In genomic region chr7:101234636-101235035, GRCh38 we compare ENCODE assay signal across 31 cellular contexts. TPM values are rescaled to one million over a fixed set of nuclear protein-coding genes. Genes with fewer than 3 reads are reported as not detected.
DNase-seq lines count a peak whose midpoint lies in the region; ATAC-seq and TF ChIP-seq lines count a peak whose summit lies in the region.
"Had no signal": no experiment of that assay in that cellular context is flagged by ENCODE, and none has a peak within 500 bp of the region (broad histone marks: within the 10 kb centered on the region; RNA-seq: fewer than 3 reads in every experiment).

No MANE protein-coding gene starts in this region.

- H3K36me3 Mint-ChIP-seq in CD14-positive monocyte (peaks cover 31 to 53% of the 10 kb centered on the region in 2 donors), GM23338 (ENCODE audit: low read depth) (peaks cover 7% of the 10 kb centered on the region; the same call in 2 of the 3 replicates), nephron progenitor cell (ENCODE audit: low read depth) (no peaks in the 10 kb centered on the region)

- H2AFZ ChIP-seq in GM23338 (no peak overlapping the region), osteoblast (ENCODE audit: low read length) (no peak overlapping the region)
- H2AFZ ChIP-seq: PC-9 had no signal

- H3K27ac ChIP-seq in GM23338 (ENCODE audit: low read depth) (peak overlapping the region; percentile 59; the same call in 1 of the 2 replicates), WERI-Rb-1 (peak overlapping the region; percentile 36), osteoblast (ENCODE audit: low read depth, low read length) (no peak overlapping the region)
- H3K27ac ChIP-seq: body of pancreas, esophagus squamous epithelium, foreskin keratinocyte, heart left ventricle, PC-9, psoas muscle had no signal

- H4K20me1 ChIP-seq in GM23338 (replicated peaks; ENCODE audit: insufficient read depth) (no peaks in the 10 kb centered on the region; the same call in 1 of the 2 replicates), osteoblast (ENCODE audit: insufficient read depth, low read length) (peaks cover 7% of the 10 kb centered on the region)

- H3K4me3 Mint-ChIP-seq in CD14-positive monocyte, result no peak overlapping the region
- no peak overlapping the region for H3K4me3 Mint-ChIP-seq in GM23338
- H3K4me3 Mint-ChIP-seq in nephron progenitor cell, result no peak overlapping the region
- H3K4me3 Mint-ChIP-seq: activated CD4-positive, alpha-beta memory T cell treated with anti-CD3 and anti-CD28 coated beads, Interleukin-2, amount 10 ng/mL, durations not matched to agents 7 days and 5 days; activated T-helper 1 cell treated with anti-CD3 and anti-CD28 coated beads, Interleukin-12 subunit alpha, Interleukin-12 subunit beta, Interleukin-2, Interleukin-4 antibody, amounts not matched to agents 30 ng/mL and 10 ng/mL and 1 ng/mL, durations not matched to agents 14 hours and 24 hours and 36 hours; CD4-positive, CD25-positive, alpha-beta regulatory T cell; naive thymus-derived CD4-positive, alpha-beta T cell had no signal

- DNase-seq in CD14-positive monocyte (ENCODE audit: low spot score) (no peak), GM23338 (ENCODE audit: low spot score) (no peak), WERI-Rb-1 (peak; percentile 37), osteoblast (ENCODE audit: insufficient read length, low spot score, missing footprints) (peak; percentile 78), nephron progenitor cell (no peak)
- no peak for DNase-seq in activated naive CD4-positive, alpha-beta T cell treated with anti-CD3 and anti-CD28 coated beads, Interleukin-2, amount 50 U/mL, for 16 hours
- DNase-seq: activated CD4-positive, alpha-beta memory T cell treated with anti-CD3 and anti-CD28 coated beads, Interleukin-2, amount 10 ng/mL, durations not matched to agents 7 days and 5 days; activated CD4-positive, alpha-beta T cell treated with anti-CD3 and anti-CD28 coated beads for 1 hour; activated CD8-positive, alpha-beta memory T cell treated with anti-CD3 and anti-CD28 coated beads, Interleukin-2, amount 50 U/mL, for 48 hours; activated naive CD4-positive, alpha-beta T cell treated with Interleukin-2 at 50 U/mL for 16 hours; body of pancreas; CD4-positive, CD25-positive, alpha-beta regulatory T cell; esophagus squamous epithelium; foreskin keratinocyte; left ventricle myocardium superior; naive thymus-derived CD4-positive, alpha-beta T cell; NCI-H1694 treated with DMSO at 0.1 percent for 48 hours; PC-9; psoas muscle; Right ventricle myocardium superior; stimulated activated CD4-positive, alpha-beta T cell treated with anti-CD3 and anti-CD28 coated beads, Interleukin-4, amount 100 ng/mL, for 1 hour; trophoblast cell had no signal

- H3K27me3 Mint-ChIP-seq in CD14-positive monocyte (ENCODE audit: low read depth in 3 of 3), result peaks cover 14 to 31% (median 21%) of the 10 kb centered on the region in 3 donors
- peaks cover 18% of the 10 kb centered on the region for H3K27me3 Mint-ChIP-seq in GM23338 (ENCODE audit: insufficient read depth, low read depth, poor library complexity)
- peaks cover 11% of the 10 kb centered on the region for H3K27me3 Mint-ChIP-seq in nephron progenitor cell (ENCODE audit: low read depth, poor library complexity)
- H3K27me3 Mint-ChIP-seq: activated CD4-positive, alpha-beta memory T cell treated with anti-CD3 and anti-CD28 coated beads, Interleukin-2, amount 10 ng/mL, durations not matched to agents 7 days and 5 days; CD4-positive, CD25-positive, alpha-beta regulatory T cell; naive thymus-derived CD4-positive, alpha-beta T cell had no signal

- ATAC-seq in GM23338, result no peak
- ATAC-seq in HG03442 (IDR thresholded peaks at IDR 0.05; ENCODE audit: unreplicated experiment), result no peak
- ATAC-seq: body of pancreas; foreskin keratinocyte; heart left ventricle; left ventricle myocardium superior; naive thymus-derived CD4-positive, alpha-beta T cell; psoas muscle; sciatic nerve had no signal

- intact Hi-C loops in CD14-positive monocyte (cut with micrococcal nuclease), result no loop called here

- H3K79me2 ChIP-seq in GM23338 (replicated peaks; ENCODE audit: insufficient read depth), result no peaks in the 10 kb centered on the region
- no peaks in the 10 kb centered on the region for H3K79me2 ChIP-seq in osteoblast (ENCODE audit: insufficient read depth, low read length)

- H3K4me2 ChIP-seq in GM23338 (no peak overlapping the region), osteoblast (ENCODE audit: insufficient read depth, low read length) (no peak overlapping the region)
- H3K4me2 ChIP-seq: PC-9 had no signal

- no peaks in the 10 kb centered on the region for H3K9me3 ChIP-seq in WERI-Rb-1 (ENCODE audit: severe bottlenecking)
- H3K9me3 ChIP-seq in osteoblast (ENCODE audit: low read depth, low read length), result no peaks in the 10 kb centered on the region
- H3K9me3 ChIP-seq: body of pancreas, esophagus squamous epithelium, HAP-1, heart left ventricle, psoas muscle had no signal

- H3K4me1 Mint-ChIP-seq in CD14-positive monocyte (peaks cover 27% of the 10 kb centered on the region), GM23338 (peaks cover 36% of the 10 kb centered on the region), nephron progenitor cell (peaks cover 32% of the 10 kb centered on the region)

- H3F3A ChIP-seq in GM23338 (replicated peaks; ENCODE audit: low read depth), result peaks cover 33% of the 10 kb centered on the region

- no peak overlapping the region for H3K4me3 ChIP-seq in GM23338
- H3K4me3 ChIP-seq in WERI-Rb-1 (ENCODE audit: low read depth, low read length), result no peak overlapping the region
- no peak overlapping the region for H3K4me3 ChIP-seq in osteoblast (ENCODE audit: insufficient read depth, low read length)
- H3K4me3 ChIP-seq: body of pancreas, esophagus squamous epithelium, GM12878, HAP-1, heart left ventricle, PC-9, psoas muscle had no signal

- no peaks in the 10 kb centered on the region for H3K27me3 ChIP-seq in GM23338 (ENCODE audit: insufficient read depth)
- no peaks in the 10 kb centered on the region for H3K27me3 ChIP-seq in WERI-Rb-1 (ENCODE audit: insufficient read depth, low read depth, severe bottlenecking)
- no peaks in the 10 kb centered on the region for H3K27me3 ChIP-seq in osteoblast (ENCODE audit: insufficient read depth, low read length)
- H3K27me3 ChIP-seq: body of pancreas, esophagus squamous epithelium, foreskin keratinocyte, heart left ventricle had no signal

- H3K36me3 ChIP-seq in GM23338 (ENCODE audit: insufficient read depth) (no peaks in the 10 kb centered on the region), WERI-Rb-1 (peaks cover 35% of the 10 kb centered on the region), osteoblast (ENCODE audit: insufficient read depth, low read length) (peaks cover 8% of the 10 kb centered on the region)

- peaks cover 0 to 2% (median 0%) of the 10 kb centered on the region in 7 donors for H3K9me3 Mint-ChIP-seq in CD14-positive monocyte
- no peaks in the 10 kb centered on the region for H3K9me3 Mint-ChIP-seq in GM23338
- no peaks in the 10 kb centered on the region for H3K9me3 Mint-ChIP-seq in nephron progenitor cell
- H3K9me3 Mint-ChIP-seq: activated CD4-positive, alpha-beta memory T cell treated with anti-CD3 and anti-CD28 coated beads, Interleukin-2, amount 10 ng/mL, durations not matched to agents 7 days and 5 days; activated T-helper 1 cell treated with anti-CD3 and anti-CD28 coated beads, Interleukin-12 subunit alpha, Interleukin-12 subunit beta, Interleukin-2, Interleukin-4 antibody, amounts not matched to agents 30 ng/mL and 10 ng/mL and 1 ng/mL, durations not matched to agents 14 hours and 24 hours and 36 hours; CD4-positive, CD25-positive, alpha-beta regulatory T cell; naive thymus-derived CD4-positive, alpha-beta T cell had no signal

- TF ChIP-seq CTCF in CD14-positive monocyte (IDR thresholded peaks at IDR 0.05) (no peak), GM23338 (conservative IDR thresholded peaks at IDR 0.05; ENCODE audit: low read depth in 2 of 2) (no peak), WERI-Rb-1 (IDR thresholded peaks at IDR 0.05; ENCODE audit: low read depth, low read length) (no peak), osteoblast (IDR thresholded peaks at IDR 0.05; ENCODE audit: extremely low read depth, low read depth, low read length) (no peak), nephron progenitor cell (IDR thresholded peaks at IDR 0.05) (no peak)

- peaks cover 47% of the 10 kb centered on the region for H3K4me1 ChIP-seq in GM23338 (ENCODE audit: insufficient read depth)
- no peaks in the 10 kb centered on the region for H3K4me1 ChIP-seq in osteoblast (ENCODE audit: insufficient read depth, low read length)
- H3K4me1 ChIP-seq: foreskin keratinocyte, HAP-1 had no signal

- peak overlapping the region in 4 of 7 donors; percentile 27 to 60 (median 50) for H3K27ac Mint-ChIP-seq in CD14-positive monocyte
- no peak overlapping the region; the same call in 1 of the 2 replicates for H3K27ac Mint-ChIP-seq in GM23338
- no peak overlapping the region for H3K27ac Mint-ChIP-seq in nephron progenitor cell
- H3K27ac Mint-ChIP-seq: activated CD4-positive, alpha-beta memory T cell treated with anti-CD3 and anti-CD28 coated beads, Interleukin-2, amount 10 ng/mL, durations not matched to agents 7 days and 5 days; activated T-helper 1 cell treated with anti-CD3 and anti-CD28 coated beads, Interleukin-12 subunit alpha, Interleukin-12 subunit beta, Interleukin-2, Interleukin-4 antibody, amounts not matched to agents 30 ng/mL and 10 ng/mL and 1 ng/mL, durations not matched to agents 14 hours and 24 hours and 36 hours; naive thymus-derived CD4-positive, alpha-beta T cell had no signal

- H3K9me2 ChIP-seq in GM23338 (ENCODE audit: insufficient read depth), result no peaks in the 10 kb centered on the region

TF ChIP-seq in GM23338, 12 proteins besides CTCF, POLR2A, EP300 and RAD21 (continues in another document):
- TF ChIP-seq EZH2phosphoT487 (IDR thresholded peaks at IDR 0.05; ENCODE audit: unreplicated experiment), result no peak

RNA-seq across cellular contexts. Expression of gene CLDN15, which starts 3.0 kb away (rescaled TPM):
- polyA plus RNA-seq in CD14-positive monocyte, result not detected
- total RNA-seq in GM23338 (2014; rRNA removed; shearing (Covaris generic)), result 3.6 and 3.7 TPM in 2 replicates
- 4.1 and 4.3 TPM in 2 replicates for polyA plus RNA-seq in GM23338 (2016; fragmentation: Nextera tagmentation; extraction: Ambion mirVana)
- 3.3 and 4.1 TPM in 2 replicates for total RNA-seq in osteoblast

RNA-seq across cellular contexts. Expression of gene FIS1, which starts 10.2 kb away (rescaled TPM):
- polyA plus RNA-seq in CD14-positive monocyte (100 to 1,000 TPM; 152 to 198 TPM), GM23338 (2016; fragmentation: Nextera tagmentation; extraction: Ambion mirVana) (130 and 143 TPM in 2 replicates)
- total RNA-seq in GM23338 (2014; rRNA removed; shearing (Covaris generic)), result 95.4 and 131 TPM in 2 replicates
- total RNA-seq in osteoblast, result 118 and 136 TPM in 2 replicates

RNA-seq across cellular contexts. Expression of gene ZNHIT1, which starts 16.7 kb away (rescaled TPM):
- polyA plus RNA-seq in CD14-positive monocyte (100 to 1,000 TPM in 1 of 2 donors, 10 to 100 TPM in 1; 74.9 to 109 TPM), GM23338 (2016; fragmentation: Nextera tagmentation; extraction: Ambion mirVana) (113 and 136 TPM in 2 replicates)
- 61.9 and 64.6 TPM in 2 replicates for total RNA-seq in GM23338 (2014; rRNA removed; shearing (Covaris generic))
- 64.4 and 66.0 TPM in 2 replicates for total RNA-seq in osteoblast

RNA-seq across cellular contexts. Expression of gene PLOD3, which starts 17.3 kb away (rescaled TPM):
- polyA plus RNA-seq in CD14-positive monocyte (10 to 100 TPM; 26.9 to 28.1 TPM), GM23338 (2016; fragmentation: Nextera tagmentation; extraction: Ambion mirVana) (33.9 and 35.2 TPM in 2 replicates)
- total RNA-seq in GM23338 (2014; rRNA removed; shearing (Covaris generic)), result 28.5 and 40.7 TPM in 2 replicates
- 78.7 and 81.8 TPM in 2 replicates for total RNA-seq in osteoblast

RNA-seq across cellular contexts. Expression of gene MOGAT3, which starts 33.8 kb away (rescaled TPM):
- polyA plus RNA-seq in CD14-positive monocyte (not detected), GM23338 (2016; fragmentation: Nextera tagmentation; extraction: Ambion mirVana) (0.21 and 0.44 TPM in 2 replicates)
- total RNA-seq in GM23338 (2014; rRNA removed; shearing (Covaris generic)), result 0.85 TPM in 1 of 2 replicates, not detected in the other
- total RNA-seq in osteoblast, result not detected in 2 replicates
- total RNA-seq: activated CD4-positive, alpha-beta memory T cell treated with anti-CD3 and anti-CD28 coated beads, Interleukin-2, amount 10 ng/mL, durations not matched to agents 7 days and 5 days; activated T-helper 1 cell treated with anti-CD3 and anti-CD28 coated beads, Interleukin-12 subunit alpha, Interleukin-12 subunit beta, Interleukin-2, Interleukin-4 antibody, amounts not matched to agents 30 ng/mL and 10 ng/mL and 1 ng/mL, durations not matched to agents 14 hours and 24 hours and 36 hours; body of pancreas; CD4-positive, CD25-positive, alpha-beta regulatory T cell; dermis blood vessel endothelial cell; esophagus squamous epithelium; foreskin keratinocyte; GM12878; heart left ventricle; left ventricle myocardium superior; naive thymus-derived CD4-positive, alpha-beta T cell; PC-9; psoas muscle; Right ventricle myocardium superior; sciatic nerve; T-helper 2 cell treated with Interferon-gamma antibody and Interleukin-4, amounts not matched to agents 100 ng/mL and 5 ng/mL, for 36 hours had no signal
- polyA plus RNA-seq: CD4-positive, CD25-positive, alpha-beta regulatory T cell; foreskin keratinocyte; heart left ventricle; keratinocyte; naive thymus-derived CD4-positive, alpha-beta T cell; psoas muscle had no signal

Comparison
In these comparisons a context has a peak if more than half of its experiments do, and no peak if none do; other contexts are left out.
1. DNase-seq: peak in WERI-Rb-1 (single experiment) and osteoblast (single experiment); none in CD14-positive monocyte (single experiment), GM23338 (single experiment), activated naive CD4-positive, alpha-beta T cell treated with anti-CD3 and anti-CD28 coated beads, Interleukin-2, amount 50 U/mL, for 16 hours (single experiment) and nephron progenitor cell (single experiment).
2. H3K27ac Mint-ChIP-seq: peak in CD14-positive monocyte (4 of 7); none in GM23338 (single experiment) and nephron progenitor cell (single experiment).